ENCODE assay signal across 14 cellular contexts in genomic region chr2:232322560-232323327, GRCh38. TPM values are rescaled to one million over a fixed set of nuclear protein-coding genes. Genes with fewer than 3 reads are reported as not detected.
DNase-seq lines count a peak whose midpoint lies in the region; ATAC-seq and TF ChIP-seq lines count a peak whose summit lies in the region.
"Had no signal": no experiment of that assay in that cellular context is flagged by ENCODE, and none has a peak within 500 bp of the region (broad histone marks: within the 10 kb centered on the region; RNA-seq: fewer than 3 reads in every experiment).

No MANE protein-coding gene starts in this region.

- H3K4me3 Mint-ChIP-seq in activated naive CD4-positive, alpha-beta T cell treated with anti-CD3 and anti-CD28 coated beads, Interleukin-2, amount 10 ng/mL, durations not matched to agents 7 days and 5 days = no peak overlapping the region
- H3K4me3 Mint-ChIP-seq in T-helper 2 cell treated with Interferon-gamma antibody and Interleukin-4, amounts not matched to agents 5 μg/mL and 100 μg/mL, for 36 hours = peak overlapping the region; percentile 60
- H3K4me3 Mint-ChIP-seq in stimulated activated naive CD8-positive, alpha-beta T cell treated with anti-CD3 and anti-CD28 coated beads, Interleukin-15, amount 100 ng/mL, for 72 hours = peak overlapping the region; percentile 74 to 83

- H3K36me3 Mint-ChIP-seq in activated naive CD4-positive, alpha-beta T cell treated with anti-CD3 and anti-CD28 coated beads, Interleukin-2, amount 10 ng/mL, durations not matched to agents 7 days and 5 days = peaks cover 9% of the 10 kb centered on the region
- H3K36me3 Mint-ChIP-seq in T-helper 2 cell treated with Interferon-gamma antibody and Interleukin-4, amounts not matched to agents 5 μg/mL and 100 μg/mL, for 36 hours (ENCODE audit: low read depth) = peaks cover 2% of the 10 kb centered on the region

- H3K9me3 Mint-ChIP-seq in activated naive CD4-positive, alpha-beta T cell treated with anti-CD3 and anti-CD28 coated beads, Interleukin-2, amount 10 ng/mL, durations not matched to agents 7 days and 5 days = no peaks in the 10 kb centered on the region
- no peaks in the 10 kb centered on the region for H3K9me3 Mint-ChIP-seq in T-helper 2 cell treated with Interferon-gamma antibody and Interleukin-4, amounts not matched to agents 5 μg/mL and 100 μg/mL, for 36 hours
- H3K9me3 Mint-ChIP-seq in stimulated activated naive CD8-positive, alpha-beta T cell treated with anti-CD3 and anti-CD28 coated beads, Interleukin-15, amount 100 ng/mL, for 72 hours = no peaks in the 10 kb centered on the region

- H3K27ac Mint-ChIP-seq in activated naive CD4-positive, alpha-beta T cell treated with anti-CD3 and anti-CD28 coated beads, Interleukin-2, amount 10 ng/mL, durations not matched to agents 7 days and 5 days = peak overlapping the region; percentile 49
- H3K27ac Mint-ChIP-seq in T-helper 2 cell treated with Interferon-gamma antibody and Interleukin-4, amounts not matched to agents 5 μg/mL and 100 μg/mL, for 36 hours = peak overlapping the region; percentile 65
- H3K27ac Mint-ChIP-seq in stimulated activated naive CD8-positive, alpha-beta T cell treated with anti-CD3 and anti-CD28 coated beads, Interleukin-15, amount 100 ng/mL, for 72 hours = peak overlapping the region; percentile 68 to 81

- no peaks in the 10 kb centered on the region for H3K27me3 Mint-ChIP-seq in activated naive CD4-positive, alpha-beta T cell treated with anti-CD3 and anti-CD28 coated beads, Interleukin-2, amount 10 ng/mL, durations not matched to agents 7 days and 5 days
- H3K27me3 Mint-ChIP-seq in T-helper 2 cell treated with Interferon-gamma antibody and Interleukin-4, amounts not matched to agents 5 μg/mL and 100 μg/mL, for 36 hours (ENCODE audit: low read depth) = no peaks in the 10 kb centered on the region
- no peaks in the 10 kb centered on the region for H3K27me3 Mint-ChIP-seq in stimulated activated naive CD8-positive, alpha-beta T cell treated with anti-CD3 and anti-CD28 coated beads, Interleukin-15, amount 100 ng/mL, for 72 hours

- CTCF ChIA-PET in activated naive CD4-positive, alpha-beta T cell treated with anti-CD3 and anti-CD28 coated beads, Interleukin-2, amount 10 ng/mL, durations not matched to agents 7 days and 5 days (lab: Charles Lee) = interaction anchor here (0.6 to 1.7 kb wide), 7 partner anchors 11 to 416 kb away, joined by 3 to 13 read pairs (median 3); no protein-coding TSS in a partner anchor

- peak; percentile 22 for ATAC-seq in esophagus mucosa
- ATAC-seq in stimulated activated naive CD8-positive, alpha-beta T cell treated with anti-CD3 and anti-CD28 coated beads, Interleukin-15, amount 100 ng/mL, for 72 hours = no peak
- ATAC-seq: activated CD4-positive, CD25-positive, alpha-beta regulatory T cell treated with anti-CD3 and anti-CD28 coated beads, Interleukin-2, amount 50 U/mL, for 24 hours had no signal

- TF ChIP-seq POLR2A in erythroblast (IDR thresholded peaks at IDR 0.05; ENCODE audit: low read length) = no peak

- no peak for DNase-seq in activated naive CD4-positive, alpha-beta T cell treated with anti-CD3 and anti-CD28 coated beads, Interleukin-2, amount 10 ng/mL, durations not matched to agents 7 days and 5 days
- DNase-seq in activated naive CD4-positive, alpha-beta T cell treated with Interleukin-2 at 50 U/mL for 16 hours = no peak
- no peak for DNase-seq in T-helper 2 cell treated with Interferon-gamma antibody and Interleukin-4, amounts not matched to agents 5 μg/mL and 100 μg/mL, for 36 hours (ENCODE audit: low spot score)
- peak in 1 of 2 donors; percentile 31 for DNase-seq in stimulated activated naive CD8-positive, alpha-beta T cell treated with anti-CD3 and anti-CD28 coated beads, Interleukin-15, amount 100 ng/mL, for 72 hours
- DNase-seq in HuH-7 (ENCODE audit: low spot score) (no peak), erythroblast (lab: John Stamatoyannopoulos, UW) (no peak), HT-29 (ENCODE audit: low spot score) (no peak)
- DNase-seq: cortex of kidney, EL, Karpas-422 had no signal

- peaks cover 58% of the 10 kb centered on the region for H3K4me1 Mint-ChIP-seq in activated naive CD4-positive, alpha-beta T cell treated with anti-CD3 and anti-CD28 coated beads, Interleukin-2, amount 10 ng/mL, durations not matched to agents 7 days and 5 days
- H3K4me1 Mint-ChIP-seq in T-helper 2 cell treated with Interferon-gamma antibody and Interleukin-4, amounts not matched to agents 5 μg/mL and 100 μg/mL, for 36 hours (ENCODE audit: low read depth) = peaks cover 44% of the 10 kb centered on the region
- H3K4me1 Mint-ChIP-seq in stimulated activated naive CD8-positive, alpha-beta T cell treated with anti-CD3 and anti-CD28 coated beads, Interleukin-15, amount 100 ng/mL, for 72 hours = peaks cover 80% of the 10 kb centered on the region

RNA-seq across cellular contexts. Expression of gene ALPP, which starts 55.8 kb away (rescaled TPM):
- not detected for total RNA-seq in esophagus mucosa
- 0.29 and 1.1 TPM in 2 replicates for total RNA-seq in HT-29 (2014; rRNA removed; shearing (Covaris generic))
- total RNA-seq: adrenal gland, mesenteric fat pad had no signal
